In genomic region chr10:124173298-124173900, GRCh38 we compare ENCODE assay signal across 19 cellular contexts.
"Had no signal": no experiment of that assay in that cellular context is flagged by ENCODE, and none has a peak within 500 bp of the region (broad histone marks: within the 10 kb centered on the region; RNA-seq: fewer than 3 reads in every experiment).

No MANE protein-coding gene starts in this region.

- H3K27me3 ChIP-seq: adrenal gland, breast epithelium, esophagus squamous epithelium, ovary had no signal

- H3K27ac Mint-ChIP-seq: activated T-helper 1 cell treated with anti-CD3 and anti-CD28 coated beads, Interleukin-12 subunit alpha, Interleukin-12 subunit beta, Interleukin-2, Interleukin-4 antibody, amounts not matched to agents 30 ng/mL and 10 ng/mL and 1 ng/mL, durations not matched to agents 14 hours and 24 hours and 36 hours; mesothelial cell of epicardium; T-helper 1 cell treated with Interleukin-12 subunit alpha and Interleukin-12 subunit beta and Interleukin-4 antibody, amounts not matched to agents 30 μg/mL and 1 μg/mL, for 36 hours had no signal

- H3K9me3 ChIP-seq: adrenal gland, breast epithelium, esophagus squamous epithelium, lower lobe of right lung, ovary, psoas muscle, stomach had no signal

- DNase-seq: activated CD4-positive, alpha-beta T cell treated with anti-CD3 and anti-CD28 coated beads, Interleukin-2, amount 50 U/mL, for 1 hour; activated gamma-delta T cell treated with Interleukin-2 at 50 U/mL for 16 hours; activated T-cell treated with anti-CD3 and anti-CD28 coated beads for 4 hours; effector memory CD4-positive, alpha-beta T cell; esophagus squamous epithelium; left cardiac atrium; lower lobe of right lung; psoas muscle; right cardiac atrium; stomach; trophoblast cell had no signal

- H3K4me3 ChIP-seq: adrenal gland, breast epithelium, esophagus squamous epithelium, lower lobe of right lung, ovary, psoas muscle, stomach had no signal

- ATAC-seq: activated naive CD4-positive, alpha-beta T cell treated with anti-CD3 and anti-CD28 coated beads, Interleukin-2, amount 50 U/mL, for 72 hours; left cardiac atrium; lower lobe of right lung; psoas muscle; right cardiac atrium had no signal

- H3K9me3 Mint-ChIP-seq: activated naive CD4-positive, alpha-beta T cell treated with anti-CD3 and anti-CD28 coated beads, Interleukin-2, amount 50 U/mL, for 72 hours; activated T-helper 1 cell treated with anti-CD3 and anti-CD28 coated beads, Interleukin-12 subunit alpha, Interleukin-12 subunit beta, Interleukin-2, Interleukin-4 antibody, amounts not matched to agents 30 ng/mL and 10 ng/mL and 1 ng/mL, durations not matched to agents 14 hours and 24 hours and 36 hours; mesothelial cell of epicardium; nephron; T-helper 1 cell treated with Interleukin-12 subunit alpha and Interleukin-12 subunit beta and Interleukin-4 antibody, amounts not matched to agents 30 μg/mL and 1 μg/mL, for 36 hours had no signal

- H3K27ac ChIP-seq: adrenal gland, breast epithelium, lower lobe of right lung, psoas muscle, stomach had no signal

- H3K4me1 ChIP-seq: adrenal gland, breast epithelium, esophagus squamous epithelium, lower lobe of right lung, psoas muscle, stomach had no signal

- H3K36me3 ChIP-seq: adrenal gland, breast epithelium, esophagus squamous epithelium, lower lobe of right lung, ovary, stomach had no signal

- H3K36me3 Mint-ChIP-seq: activated naive CD4-positive, alpha-beta T cell treated with anti-CD3 and anti-CD28 coated beads, Interleukin-2, amount 50 U/mL, for 72 hours; mesothelial cell of epicardium had no signal

- H3K4me3 Mint-ChIP-seq: activated T-helper 1 cell treated with anti-CD3 and anti-CD28 coated beads, Interleukin-12 subunit alpha, Interleukin-12 subunit beta, Interleukin-2, Interleukin-4 antibody, amounts not matched to agents 30 ng/mL and 10 ng/mL and 1 ng/mL, durations not matched to agents 14 hours and 24 hours and 36 hours; mesothelial cell of epicardium; nephron; T-helper 1 cell treated with Interleukin-12 subunit alpha and Interleukin-12 subunit beta and Interleukin-4 antibody, amounts not matched to agents 30 μg/mL and 1 μg/mL, for 36 hours had no signal
